Comparison of ENCODE assay signal across 9 cellular contexts in the genomic region with DNA sequence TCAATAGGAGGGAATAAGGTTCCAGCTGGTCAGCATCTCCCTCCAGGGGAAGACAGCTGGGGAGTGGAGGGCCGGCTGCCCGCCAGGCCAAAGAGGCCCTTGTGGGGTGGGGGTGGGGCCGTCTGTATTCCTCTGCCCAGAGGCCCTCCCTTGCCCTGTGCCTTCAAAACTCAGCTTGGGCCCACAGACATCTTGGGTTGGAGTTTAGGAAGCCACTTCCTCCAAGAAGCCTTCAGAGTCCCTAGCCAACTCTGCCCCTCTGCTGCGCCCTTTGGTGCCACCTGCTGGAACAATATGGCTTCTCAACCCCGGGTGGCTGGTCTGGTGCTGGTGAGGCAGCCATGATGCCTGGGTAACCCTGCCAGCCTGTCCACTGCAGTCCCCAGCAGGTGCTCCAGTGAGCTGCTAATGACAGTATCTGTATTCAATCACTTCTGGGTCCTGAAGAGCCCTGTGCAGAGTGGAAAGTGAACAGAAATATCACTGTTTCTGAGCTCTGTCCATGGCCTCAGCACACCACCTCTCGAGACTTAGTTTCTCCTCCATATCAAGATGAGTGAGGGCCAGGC. TPM values are rescaled to one million over a fixed set of nuclear protein-coding genes. Genes with fewer than 3 reads are reported as not detected.
DNase-seq lines count a peak whose midpoint lies in the region; ATAC-seq and TF ChIP-seq lines count a peak whose summit lies in the region.
"Had no signal": no experiment of that assay in that cellular context is flagged by ENCODE, and none has a peak within 500 bp of the region (broad histone marks: within the 10 kb centered on the region; RNA-seq: fewer than 3 reads in every experiment).

No MANE protein-coding gene starts in this region.

- H3K4me3 ChIP-seq in fibroblast of pulmonary artery (replicated peaks; ENCODE audit: low read depth, low read length) (no peak overlapping the region), skeletal muscle tissue (ENCODE audit: low read length in 3 of 3) (no peak overlapping the region)
- H3K4me3 ChIP-seq: BLaER1 treated with 17β-estradiol and CSF1 and Interleukin-3, amounts not matched to agents 10 nM and 100 nM had no signal

- H3K4me1 ChIP-seq in skeletal muscle tissue (ENCODE audit: control insufficient read depth in 3 of 3, insufficient read depth in 3 of 3, low read length in 3 of 3) = peaks cover 93 to 96% (median 95%) of the 10 kb centered on the region in 3 donors

- peak overlapping the region; percentile 23 for H3K27ac ChIP-seq in skeletal muscle tissue (ENCODE audit: low read depth, low read length)
- H3K27ac ChIP-seq: BLaER1 treated with 17β-estradiol and CSF1 and Interleukin-3, amounts not matched to agents 10 nM and 100 nM had no signal

- H3K9me3 ChIP-seq in skeletal muscle tissue (ENCODE audit: control insufficient read depth in 3 of 3, low read length in 3 of 3) = no peaks in the 10 kb centered on the region
- H3K9me3 ChIP-seq: BLaER1 treated with 17β-estradiol and CSF1 and Interleukin-3, amounts not matched to agents 10 nM and 100 nM had no signal

- DNase-seq in NCI-H1092 treated with DMSO at 0.1 percent for 48 hours (lab: John Stamatoyannopoulos, UW) (peak; percentile 37), NCI-H1092 (lab: John Stamatoyannopoulos, UW) (no peak), NCI-H460 (ENCODE audit: extremely low read depth, low read depth) (peak; percentile 77), fibroblast of pulmonary artery (ENCODE audit: low read depth) (peak; percentile 75), amniotic stem cell (lab: John Stamatoyannopoulos, UW) (no peak)
- peak; percentile 49 for DNase-seq in activated CD8-positive, alpha-beta memory T cell treated with anti-CD3 and anti-CD28 coated beads, Interleukin-2, amount 50 U/mL, for 4 hours

- H3K9ac ChIP-seq in skeletal muscle tissue (ENCODE audit: low read depth in 1 of 3, low read length in 3 of 3) = peak overlapping the region in 1 of 3 donors; percentile 68

- no peaks in the 10 kb centered on the region for H3K27me3 ChIP-seq in skeletal muscle tissue (ENCODE audit: control insufficient read depth in 3 of 3, insufficient read depth in 3 of 3, low read length in 3 of 3)
- H3K27me3 ChIP-seq: BLaER1 treated with 17β-estradiol and CSF1 and Interleukin-3, amounts not matched to agents 10 nM and 100 nM had no signal

- H3K36me3 ChIP-seq in skeletal muscle tissue (ENCODE audit: control insufficient read depth in 3 of 3, insufficient read depth in 3 of 3, low read length in 3 of 3) = peaks cover 10 to 18% (median 12%) of the 10 kb centered on the region in 3 donors

- no peak for ATAC-seq in GM21737 (IDR thresholded peaks at IDR 0.05; ENCODE audit: unreplicated experiment)

- TF ChIP-seq CTCF in fibroblast of pulmonary artery (IDR thresholded peaks at IDR 0.05; ENCODE audit: low read length, missing control alignments) = peak; percentile 54

RNA-seq across cellular contexts. Expression of gene HSD11B2, which starts 16.7 kb away (rescaled TPM):
- total RNA-seq in NCI-H460 (2014; rRNA removed; shearing (Covaris generic)) = 0.17 and 1.2 TPM in 2 replicates
- polyA plus RNA-seq in NCI-H460 (2014; cell fraction: nucleus; rRNA removed) = 12.3 and 13.2 TPM in 2 replicates
- 2.6 TPM for total RNA-seq in skeletal muscle tissue

RNA-seq across cellular contexts. Expression of gene ZDHHC1, which starts 31.3 kb away (rescaled TPM):
- total RNA-seq in NCI-H460 (2014; rRNA removed; shearing (Covaris generic)) = 9.9 and 12.6 TPM in 2 replicates
- polyA plus RNA-seq in NCI-H460 (2014; cell fraction: nucleus; rRNA removed) = 13.3 and 23.3 TPM in 2 replicates
- 11.5 TPM for total RNA-seq in skeletal muscle tissue

RNA-seq across cellular contexts. Expression of gene ATP6V0D1, which starts 33.4 kb away (rescaled TPM):
- 66.7 and 69.8 TPM in 2 replicates for total RNA-seq in NCI-H460 (2014; rRNA removed; shearing (Covaris generic))
- 38.3 and 59.3 TPM in 2 replicates for polyA plus RNA-seq in NCI-H460 (2014; cell fraction: nucleus; rRNA removed)
- 46.4 TPM for total RNA-seq in skeletal muscle tissue

RNA-seq across cellular contexts. Expression of gene AGRP, which starts 35.8 kb away (rescaled TPM):
- not detected in 2 replicates for total RNA-seq in NCI-H460 (2014; rRNA removed; shearing (Covaris generic))
- polyA plus RNA-seq in NCI-H460 (2014; cell fraction: nucleus; rRNA removed) = not detected in 2 replicates
- total RNA-seq in skeletal muscle tissue = not detected

RNA-seq across cellular contexts. Expression of gene TPPP3, which starts 54.3 kb away (rescaled TPM):
- 0.84 TPM in 1 of 2 replicates, not detected in the other for total RNA-seq in NCI-H460 (2014; rRNA removed; shearing (Covaris generic))
- polyA plus RNA-seq in NCI-H460 (2014; cell fraction: nucleus; rRNA removed) = 1.9 TPM in 1 of 2 replicates, not detected in the other
- total RNA-seq in skeletal muscle tissue = 135 TPM

Comparison
In these comparisons a context has a peak if more than half of its experiments do, and no peak if none do; other contexts are left out.
1. DNase-seq: peak in NCI-H1092 treated with DMSO at 0.1 percent for 48 hours (single experiment), NCI-H460 (single experiment), activated CD8-positive, alpha-beta memory T cell treated with anti-CD3 and anti-CD28 coated beads, Interleukin-2, amount 50 U/mL, for 4 hours (single experiment) and fibroblast of pulmonary artery (single experiment); none in NCI-H1092 (single experiment) and amniotic stem cell (single experiment).